In the genomic region with DNA sequence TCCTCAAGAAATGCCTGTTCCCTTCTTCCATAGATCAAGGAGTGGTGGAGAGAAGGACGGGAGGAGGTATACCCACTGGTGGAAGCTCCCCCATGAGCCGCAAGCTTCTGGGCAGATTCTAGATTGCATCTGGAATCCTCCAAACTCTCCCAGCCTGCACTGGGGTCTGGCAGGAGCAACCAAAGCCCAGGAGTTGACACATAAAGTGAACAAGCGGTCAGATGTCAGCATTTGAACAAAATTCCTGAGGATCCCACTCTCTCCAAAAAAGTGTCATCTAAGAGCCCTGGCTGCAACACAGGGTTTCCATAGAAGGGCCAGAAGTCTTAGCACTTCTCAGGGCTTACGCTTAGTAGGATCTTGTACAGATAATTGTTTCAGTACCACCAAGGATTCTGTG, we compare ENCODE assay signal across 19 cellular contexts.
DNase-seq lines count a peak whose midpoint lies in the region; ATAC-seq and TF ChIP-seq lines count a peak whose summit lies in the region.
"Had no signal": no experiment of that assay in that cellular context is flagged by ENCODE, and none has a peak within 500 bp of the region (broad histone marks: within the 10 kb centered on the region; RNA-seq: fewer than 3 reads in every experiment).

No MANE protein-coding gene starts in this region.

- H3K4me3 Mint-ChIP-seq in neural progenitor cell, result no peak overlapping the region
- H3K4me3 Mint-ChIP-seq: CD14-positive monocyte; nephron; T-helper 1 cell treated with Interleukin-12 subunit alpha and Interleukin-12 subunit beta and Interleukin-4 antibody, amounts not matched to agents 30 μg/mL and 1 μg/mL, for 36 hours had no signal

- no peak overlapping the region for H3K9ac ChIP-seq in neural progenitor cell

- in situ Hi-C loops in gastrocnemius medialis (cut with MboI; ENCODE audit: low sequenced_read_pairs in 4 of 4), result no loop called here

- no peaks in the 10 kb centered on the region for H3K27me3 ChIP-seq in gastrocnemius medialis
- no peaks in the 10 kb centered on the region for H3K27me3 ChIP-seq in neural progenitor cell
- H3K27me3 ChIP-seq: breast epithelium, SJCRH30 had no signal

- H3K36me3 ChIP-seq in gastrocnemius medialis (no peaks in the 10 kb centered on the region), neural progenitor cell (no peaks in the 10 kb centered on the region)
- H3K36me3 ChIP-seq: breast epithelium, SJCRH30 had no signal

- H3K9me3 ChIP-seq in gastrocnemius medialis, result no peaks in the 10 kb centered on the region
- no peaks in the 10 kb centered on the region for H3K9me3 ChIP-seq in neural progenitor cell (ENCODE audit: low read depth)
- H3K9me3 ChIP-seq: breast epithelium, SJCRH30 had no signal

- DNase-seq in AG10803 (ENCODE audit: low read depth), result peak; percentile 61
- peak; percentile 45 for DNase-seq in M059J (ENCODE audit: low read depth)
- DNase-seq in fibroblast of mammary gland (ENCODE audit: low read depth), result peak; percentile 56
- peak; percentile 33 to 64 for DNase-seq in gastrocnemius medialis
- DNase-seq in NCI-H1930 (lab: John Stamatoyannopoulos, UW), result no peak
- no peak for DNase-seq in NCI-H524 treated with DMSO at 0.1 percent for 48 hours (lab: John Stamatoyannopoulos, UW)
- DNase-seq in activated CD4-positive, alpha-beta T cell treated with anti-CD3 and anti-CD28 coated beads, Interleukin-2, amount 50 U/mL, for 48 hours, result no peak
- DNase-seq in neural progenitor cell (ENCODE audit: low spot score), result no peak
- DNase-seq: activated CD4-positive, alpha-beta T cell treated with anti-CD3 and anti-CD28 coated beads, Interleukin-2, amount 50 U/mL, for 4 hours; activated effector memory CD4-positive, alpha-beta T cell treated with anti-CD3 and anti-CD28 coated beads, Interleukin-2, amount 50 U/mL, for 16 hours; left colon; NCI-H1436 treated with DMSO at 0.1 percent for 48 hours; NCI-H2171 treated with DMSO at 0.1 percent for 48 hours; stimulated activated CD4-positive, alpha-beta T cell treated with anti-CD3 and anti-CD28 coated beads, Interleukin-12 subunit alpha, Interleukin-12 subunit beta, amount 100 ng/mL, for 4 hours had no signal

- ATAC-seq in gastrocnemius medialis, result peak; percentile 34 to 64
- ATAC-seq: left colon had no signal

- H4K20me1 ChIP-seq in neural progenitor cell (ENCODE audit: low read depth), result no peaks in the 10 kb centered on the region

- intact Hi-C loops in gastrocnemius medialis (cut with DNase I; ENCODE audit: low total_unique reads), result no loop called here

- H3K4me1 ChIP-seq in gastrocnemius medialis (peaks cover 25 to 49% of the 10 kb centered on the region in 2 donors), neural progenitor cell (no peaks in the 10 kb centered on the region)
- H3K4me1 ChIP-seq: breast epithelium had no signal

- no peak for TF ChIP-seq POLR2A in gastrocnemius medialis (IDR thresholded peaks at IDR 0.05)

- H3K36me3 Mint-ChIP-seq in neural progenitor cell, result no peaks in the 10 kb centered on the region
- H3K36me3 Mint-ChIP-seq: CD14-positive monocyte had no signal

- H3K4me2 ChIP-seq in neural progenitor cell, result no peak overlapping the region

- H3K4me3 ChIP-seq in AG10803 (ENCODE audit: low read length) (no peak overlapping the region), fibroblast of mammary gland (ENCODE audit: control insufficient read depth, low read depth, low read length) (no peak overlapping the region), gastrocnemius medialis (no peak overlapping the region), neural progenitor cell (no peak overlapping the region)
- H3K4me3 ChIP-seq: breast epithelium, SJCRH30 had no signal

- H2AFZ ChIP-seq in neural progenitor cell (replicated peaks), result no peak overlapping the region

- H3K4me1 Mint-ChIP-seq in neural progenitor cell, result peaks cover 6% of the 10 kb centered on the region
- H3K4me1 Mint-ChIP-seq: CD14-positive monocyte had no signal

- no peaks in the 10 kb centered on the region for H3K9me3 Mint-ChIP-seq in neural progenitor cell
- H3K9me3 Mint-ChIP-seq: nephron; T-helper 1 cell treated with Interleukin-12 subunit alpha and Interleukin-12 subunit beta and Interleukin-4 antibody, amounts not matched to agents 30 μg/mL and 1 μg/mL, for 36 hours had no signal

- TF ChIP-seq CTCF in AG10803 (conservative IDR thresholded peaks at IDR 0.05; ENCODE audit: low read length) (no peak), fibroblast of mammary gland (conservative IDR thresholded peaks at IDR 0.05; ENCODE audit: control insufficient read depth, insufficient read depth, low read depth, low read length) (no peak), gastrocnemius medialis (IDR thresholded peaks at IDR 0.05 in 4 of 5, conservative IDR thresholded peaks at IDR 0.05 in 1 of 5) (no peak), neural progenitor cell (IDR thresholded peaks at IDR 0.05) (no peak)

- H3K27me3 Mint-ChIP-seq in neural progenitor cell (ENCODE audit: insufficient read depth, low read depth), result peaks cover 4% of the 10 kb centered on the region

- peak overlapping the region; percentile 47 to 83 (median 75) for H3K27ac ChIP-seq in gastrocnemius medialis
- H3K27ac ChIP-seq in neural progenitor cell, result no peak overlapping the region
- H3K27ac ChIP-seq: SJCRH30 had no signal

- no peak overlapping the region for H3K27ac Mint-ChIP-seq in neural progenitor cell
- H3K27ac Mint-ChIP-seq: CD14-positive monocyte; nephron; T-helper 1 cell treated with Interleukin-12 subunit alpha and Interleukin-12 subunit beta and Interleukin-4 antibody, amounts not matched to agents 30 μg/mL and 1 μg/mL, for 36 hours had no signal

- no peaks in the 10 kb centered on the region for H3K79me2 ChIP-seq in neural progenitor cell (ENCODE audit: low read depth)

- H3F3A ChIP-seq in neural progenitor cell (ENCODE audit: low read depth), result no peaks in the 10 kb centered on the region

Comparison
In these comparisons a context has a peak if more than half of its experiments do, and no peak if none do; other contexts are left out.
1. DNase-seq: peak in AG10803 (single experiment), M059J (single experiment), fibroblast of mammary gland (single experiment) and gastrocnemius medialis (2 of 2); none in NCI-H1930 (0 of 2), NCI-H524 treated with DMSO at 0.1 percent for 48 hours (single experiment), activated CD4-positive, alpha-beta T cell treated with anti-CD3 and anti-CD28 coated beads, Interleukin-2, amount 50 U/mL, for 48 hours (0 of 2) and neural progenitor cell (single experiment).